ENCODE assay signal across 26 cellular contexts in the genomic region with DNA sequence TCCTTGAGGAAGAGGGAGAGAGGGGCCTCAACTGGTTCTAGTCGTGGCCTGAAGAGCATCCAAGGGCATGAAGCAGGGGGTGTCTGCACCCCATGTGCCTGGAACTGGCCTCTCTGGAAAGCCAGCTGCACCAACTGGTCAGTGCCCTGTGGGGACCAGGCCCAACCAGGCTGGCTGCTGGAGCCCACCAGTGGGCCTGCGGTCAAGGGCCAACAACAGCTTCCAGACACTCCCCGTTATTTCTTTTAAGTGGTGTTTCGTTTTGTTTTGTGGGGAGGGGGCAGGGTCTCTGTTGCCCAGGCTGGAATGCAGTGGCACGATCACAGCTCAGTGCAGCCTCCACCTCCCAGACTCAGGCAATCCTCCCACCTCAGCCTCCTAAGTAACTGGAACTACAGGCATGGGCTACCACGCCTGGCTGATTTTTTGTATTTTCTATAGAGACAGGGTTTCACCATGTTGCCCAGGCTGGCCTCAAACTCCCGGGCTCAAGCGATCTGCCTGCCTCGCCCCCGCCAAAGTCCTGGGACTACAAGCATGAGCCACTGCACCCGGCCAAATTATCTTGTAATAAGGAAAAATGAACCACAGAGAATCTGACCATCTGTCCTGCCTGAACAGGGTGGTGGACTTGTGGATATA. TPM values are rescaled to one million over a fixed set of nuclear protein-coding genes. Genes with fewer than 3 reads are reported as not detected.
DNase-seq lines count a peak whose midpoint lies in the region; ATAC-seq and TF ChIP-seq lines count a peak whose summit lies in the region.
"Had no signal": no experiment of that assay in that cellular context is flagged by ENCODE, and none has a peak within 500 bp of the region (broad histone marks: within the 10 kb centered on the region; RNA-seq: fewer than 3 reads in every experiment).

No MANE protein-coding gene starts in this region.

- H3K9ac ChIP-seq in colonic mucosa (ENCODE audit: low read depth in 2 of 2, low read length in 2 of 2) = no peak overlapping the region
- H3K9ac ChIP-seq: BLaER1 treated with 17β-estradiol and CSF1 and Interleukin-3, amounts not matched to agents 10 nM and 100 nM had no signal

- no peak for TF ChIP-seq CTCF in CD8-positive, alpha-beta T cell (IDR thresholded peaks at IDR 0.05)
- no peak for TF ChIP-seq CTCF in colonic mucosa (IDR thresholded peaks at IDR 0.05)
- no peak for TF ChIP-seq CTCF in progenitor cell of endocrine pancreas (IDR thresholded peaks at IDR 0.05; ENCODE audit: unreplicated experiment)
- TF ChIP-seq CTCF in upper lobe of right lung (IDR thresholded peaks at IDR 0.05) = no peak

- intact Hi-C loops in CD8-positive, alpha-beta T cell (cut with DNase I, micrococcal nuclease) = loop anchor here in 1 of 2 experiments (5.0 kb wide), 1 partner anchor 253 kb away; no protein-coding TSS in a partner anchor
- intact Hi-C loops in colonic mucosa (cut with DNase I) = loop anchor here (5.0 kb wide), 1 partner anchor 193 kb away; no protein-coding TSS in a partner anchor
- intact Hi-C loops in upper lobe of right lung (cut with DNase I) = loop anchor here (10.0 kb wide), 1 partner anchor 195 kb away; no protein-coding TSS in a partner anchor
- intact Hi-C loops in activated CD4-positive, alpha-beta T cell treated with anti-CD3 and anti-CD28 coated beads, Interleukin-2, amount 10 ng/mL, durations not matched to agents 24 days and 14 days (cut with micrococcal nuclease) = no loop called here

- peaks cover 12% of the 10 kb centered on the region for H3K36me3 Mint-ChIP-seq in CD8-positive, alpha-beta T cell
- H3K36me3 Mint-ChIP-seq in progenitor cell of endocrine pancreas (ENCODE audit: insufficient read depth) = peaks cover 12% of the 10 kb centered on the region
- H3K36me3 Mint-ChIP-seq in activated CD4-positive, alpha-beta T cell treated with anti-CD3 and anti-CD28 coated beads, Interleukin-2, amount 10 ng/mL, durations not matched to agents 24 days and 14 days (ENCODE audit: low read depth) = peaks cover 5% of the 10 kb centered on the region
- H3K36me3 Mint-ChIP-seq in activated T-helper 17 cell treated with anti-CD3 and anti-CD28 coated beads, Interleukin-2, amount 50 U/mL, for 72 hours (ENCODE audit: low read depth) = peaks cover 11% of the 10 kb centered on the region

- no peak overlapping the region for H3K27ac ChIP-seq in CD8-positive, alpha-beta T cell (ENCODE audit: low read depth, low read length)
- H3K27ac ChIP-seq in colonic mucosa (no peak overlapping the region), upper lobe of right lung (no peak overlapping the region)
- H3K27ac ChIP-seq: ascending aorta; BLaER1 treated with 17β-estradiol and CSF1 and Interleukin-3, amounts not matched to agents 10 nM and 100 nM; HL-60 had no signal

- H3K27me3 Mint-ChIP-seq in CD8-positive, alpha-beta T cell (ENCODE audit: low read depth) = no peaks in the 10 kb centered on the region
- no peaks in the 10 kb centered on the region for H3K27me3 Mint-ChIP-seq in progenitor cell of endocrine pancreas
- H3K27me3 Mint-ChIP-seq in activated CD4-positive, alpha-beta T cell treated with anti-CD3 and anti-CD28 coated beads, Interleukin-2, amount 10 ng/mL, durations not matched to agents 24 days and 14 days = no peaks in the 10 kb centered on the region
- no peaks in the 10 kb centered on the region for H3K27me3 Mint-ChIP-seq in activated T-helper 17 cell treated with anti-CD3 and anti-CD28 coated beads, Interleukin-2, amount 50 U/mL, for 72 hours
- H3K27me3 Mint-ChIP-seq: activated CD8-positive, alpha-beta T cell treated with anti-CD3 and anti-CD28 coated beads for 36 hours; activated naive CD8-positive, alpha-beta T cell treated with anti-CD3 and anti-CD28 coated beads, Interleukin-2, amount 10 ng/mL, durations not matched to agents 7 days and 5 days had no signal

- no peak for DNase-seq in CD8-positive, alpha-beta T cell
- peak; percentile 34 for DNase-seq in H7
- DNase-seq in colonic mucosa = peak; percentile 27
- DNase-seq in progenitor cell of endocrine pancreas (ENCODE audit: low spot score, unreplicated experiment) = no peak
- no peak for DNase-seq in upper lobe of right lung
- DNase-seq in activated CD4-positive, alpha-beta T cell treated with anti-CD3 and anti-CD28 coated beads, Interleukin-2, amount 10 ng/mL, durations not matched to agents 24 days and 14 days = no peak
- DNase-seq in COLO829 (ENCODE audit: low spot score) = no peak
- DNase-seq: activated CD4-positive, CD25-positive, alpha-beta regulatory T cell treated with anti-CD3 and anti-CD28 coated beads, Interleukin-2, amount 50 U/mL, for 72 hours; activated CD8-positive, alpha-beta T cell treated with anti-CD3 and anti-CD28 coated beads for 36 hours; activated effector memory CD4-positive, alpha-beta T cell treated with Interleukin-2 at 50 U/mL for 16 hours; EL; mammary epithelial cell; MV-4-11; NCI-H748 treated with DMSO at 0.1 percent for 48 hours; psoas muscle had no signal

- CTCF ChIA-PET in CD8-positive, alpha-beta T cell (lab: Charles Lee) = interaction anchor here (0.8 to 2.6 kb wide), 3 partner anchors 16 to 193 kb away, joined by 3 to 7 read pairs (median 3); partner anchors contain the start of gene ACTL10

- no peaks in the 10 kb centered on the region for H3K4me1 ChIP-seq in CD8-positive, alpha-beta T cell (ENCODE audit: insufficient read depth, low read length)
- H3K4me1 ChIP-seq in colonic mucosa (peaks cover 6% of the 10 kb centered on the region), upper lobe of right lung (peaks cover 10% of the 10 kb centered on the region)

- peak overlapping the region; percentile 18 for H3K27ac Mint-ChIP-seq in CD8-positive, alpha-beta T cell
- H3K27ac Mint-ChIP-seq in progenitor cell of endocrine pancreas = peak overlapping the region; percentile 4
- H3K27ac Mint-ChIP-seq in activated CD4-positive, alpha-beta T cell treated with anti-CD3 and anti-CD28 coated beads, Interleukin-2, amount 10 ng/mL, durations not matched to agents 24 days and 14 days = no peak overlapping the region
- H3K27ac Mint-ChIP-seq in activated T-helper 17 cell treated with anti-CD3 and anti-CD28 coated beads, Interleukin-2, amount 50 U/mL, for 72 hours = no peak overlapping the region
- H3K27ac Mint-ChIP-seq: activated CD8-positive, alpha-beta T cell treated with anti-CD3 and anti-CD28 coated beads for 36 hours; activated naive CD8-positive, alpha-beta T cell treated with anti-CD3 and anti-CD28 coated beads, Interleukin-2, amount 10 ng/mL, durations not matched to agents 7 days and 5 days had no signal

- no peaks in the 10 kb centered on the region for H3K27me3 ChIP-seq in CD8-positive, alpha-beta T cell (ENCODE audit: insufficient read depth, low read length)
- no peaks in the 10 kb centered on the region for H3K27me3 ChIP-seq in H7 (ENCODE audit: control insufficient read depth, insufficient read depth, low read length)
- no peaks in the 10 kb centered on the region for H3K27me3 ChIP-seq in colonic mucosa
- H3K27me3 ChIP-seq in upper lobe of right lung = no peaks in the 10 kb centered on the region
- H3K27me3 ChIP-seq: ascending aorta; BLaER1 treated with 17β-estradiol and CSF1 and Interleukin-3, amounts not matched to agents 10 nM and 100 nM; esophagus muscularis mucosa had no signal

- POLR2A ChIA-PET in CD8-positive, alpha-beta T cell (lab: Charles Lee) = interaction anchor here (1.6 kb wide), 1 partner anchor 13 kb away, joined by 4 read pairs; no protein-coding TSS in a partner anchor

- no peaks in the 10 kb centered on the region for H3K9me3 Mint-ChIP-seq in CD8-positive, alpha-beta T cell
- no peaks in the 10 kb centered on the region for H3K9me3 Mint-ChIP-seq in progenitor cell of endocrine pancreas (ENCODE audit: low read depth)
- H3K9me3 Mint-ChIP-seq in activated CD4-positive, alpha-beta T cell treated with anti-CD3 and anti-CD28 coated beads, Interleukin-2, amount 10 ng/mL, durations not matched to agents 24 days and 14 days = no peaks in the 10 kb centered on the region
- H3K9me3 Mint-ChIP-seq in activated T-helper 17 cell treated with anti-CD3 and anti-CD28 coated beads, Interleukin-2, amount 50 U/mL, for 72 hours = no peaks in the 10 kb centered on the region
- H3K9me3 Mint-ChIP-seq: activated CD8-positive, alpha-beta T cell treated with anti-CD3 and anti-CD28 coated beads for 36 hours; activated naive CD8-positive, alpha-beta T cell treated with anti-CD3 and anti-CD28 coated beads, Interleukin-2, amount 10 ng/mL, durations not matched to agents 7 days and 5 days had no signal

- no peak overlapping the region for H3K4me3 ChIP-seq in CD8-positive, alpha-beta T cell (ENCODE audit: low read depth, low read length)
- H3K4me3 ChIP-seq in H7 (ENCODE audit: insufficient read depth, low read depth, low read length) (no peak overlapping the region), colonic mucosa (no peak overlapping the region), upper lobe of right lung (no peak overlapping the region)
- H3K4me3 ChIP-seq: ascending aorta; BLaER1 treated with 17β-estradiol and CSF1 and Interleukin-3, amounts not matched to agents 10 nM and 100 nM; esophagus muscularis mucosa; GM12878; psoas muscle had no signal

- no peaks in the 10 kb centered on the region for H3K36me3 ChIP-seq in CD8-positive, alpha-beta T cell (ENCODE audit: insufficient read depth, low read length)
- H3K36me3 ChIP-seq in H7 (replicated peaks; ENCODE audit: control insufficient read depth, insufficient read depth, low read length) (peaks cover 2% of the 10 kb centered on the region), colonic mucosa (no peaks in the 10 kb centered on the region), upper lobe of right lung (peaks cover 11% of the 10 kb centered on the region)

- H3K9me3 ChIP-seq in CD8-positive, alpha-beta T cell (ENCODE audit: low read length) = no peaks in the 10 kb centered on the region
- H3K9me3 ChIP-seq in colonic mucosa (no peaks in the 10 kb centered on the region), upper lobe of right lung (no peaks in the 10 kb centered on the region)
- H3K9me3 ChIP-seq: ascending aorta; BLaER1 treated with 17β-estradiol and CSF1 and Interleukin-3, amounts not matched to agents 10 nM and 100 nM; esophagus muscularis mucosa; psoas muscle had no signal

- H3K4me3 Mint-ChIP-seq in CD8-positive, alpha-beta T cell = no peak overlapping the region
- H3K4me3 Mint-ChIP-seq in progenitor cell of endocrine pancreas (ENCODE audit: low read depth) = no peak overlapping the region
- H3K4me3 Mint-ChIP-seq in activated CD4-positive, alpha-beta T cell treated with anti-CD3 and anti-CD28 coated beads, Interleukin-2, amount 10 ng/mL, durations not matched to agents 24 days and 14 days = no peak overlapping the region
- no peak overlapping the region for H3K4me3 Mint-ChIP-seq in activated T-helper 17 cell treated with anti-CD3 and anti-CD28 coated beads, Interleukin-2, amount 50 U/mL, for 72 hours
- H3K4me3 Mint-ChIP-seq: activated CD8-positive, alpha-beta T cell treated with anti-CD3 and anti-CD28 coated beads for 36 hours; activated naive CD8-positive, alpha-beta T cell treated with anti-CD3 and anti-CD28 coated beads, Interleukin-2, amount 10 ng/mL, durations not matched to agents 7 days and 5 days had no signal

- no peak for ATAC-seq in CD8-positive, alpha-beta T cell
- ATAC-seq in upper lobe of right lung = no peak
- ATAC-seq in activated T-helper 17 cell treated with anti-CD3 and anti-CD28 coated beads, Interleukin-2, amount 50 U/mL, for 72 hours (replicated peaks) = no peak
- ATAC-seq: GM12878, HCT116 had no signal

- H3K4me1 Mint-ChIP-seq in CD8-positive, alpha-beta T cell (ENCODE audit: low read depth) = peaks cover 23% of the 10 kb centered on the region
- peaks cover 59% of the 10 kb centered on the region for H3K4me1 Mint-ChIP-seq in progenitor cell of endocrine pancreas (ENCODE audit: low read depth)
- H3K4me1 Mint-ChIP-seq in activated CD4-positive, alpha-beta T cell treated with anti-CD3 and anti-CD28 coated beads, Interleukin-2, amount 10 ng/mL, durations not matched to agents 24 days and 14 days = peaks cover 22% of the 10 kb centered on the region
- peaks cover 13% of the 10 kb centered on the region for H3K4me1 Mint-ChIP-seq in activated T-helper 17 cell treated with anti-CD3 and anti-CD28 coated beads, Interleukin-2, amount 50 U/mL, for 72 hours

RNA-seq across cellular contexts. Expression of gene C20orf144, which starts 11.9 kb away (rescaled TPM):
- under 1 TPM; 0.25 to 0.27 TPM for total RNA-seq in CD8-positive, alpha-beta T cell
- total RNA-seq in H7 (2014; rRNA removed; shearing (Covaris generic)) = 0.11 TPM in 1 of 2 replicates, not detected in the other
- total RNA-seq in colonic mucosa (under 1 TPM in 1 of 2 donors, not detected in 1; 0.30 TPM), progenitor cell of endocrine pancreas (0.27 TPM in 1 of 2 replicates, not detected in the other), upper lobe of right lung (0.23 TPM)
- 0.16 and 0.26 TPM in 2 replicates for total RNA-seq in activated CD4-positive, alpha-beta T cell treated with anti-CD3 and anti-CD28 coated beads, Interleukin-2, amount 10 ng/mL, durations not matched to agents 24 days and 14 days
- under 1 TPM; 0.26 to 0.41 TPM for total RNA-seq in activated T-helper 17 cell treated with anti-CD3 and anti-CD28 coated beads, Interleukin-2, amount 50 U/mL, for 72 hours
- total RNA-seq: ascending aorta, psoas muscle, SK-MEL-5, skeletal muscle tissue, ureter had no signal

RNA-seq across cellular contexts. Expression of gene ACTL10, which starts 16.5 kb away (rescaled TPM):
- total RNA-seq in CD8-positive, alpha-beta T cell = under 1 TPM; 0.65 to 0.75 TPM
- total RNA-seq in H7 (2014; rRNA removed; shearing (Covaris generic)) = 1.3 and 1.4 TPM in 2 replicates
- 1 to 10 TPM; 3.9 to 8.0 TPM for total RNA-seq in colonic mucosa
- total RNA-seq in progenitor cell of endocrine pancreas = 0.36 and 0.38 TPM in 2 replicates
- total RNA-seq in upper lobe of right lung = 1.3 TPM
- 3.7 TPM in 2 replicates for total RNA-seq in activated CD4-positive, alpha-beta T cell treated with anti-CD3 and anti-CD28 coated beads, Interleukin-2, amount 10 ng/mL, durations not matched to agents 24 days and 14 days
- 1 to 10 TPM; 1.5 to 2.6 TPM for total RNA-seq in activated T-helper 17 cell treated with anti-CD3 and anti-CD28 coated beads, Interleukin-2, amount 50 U/mL, for 72 hours
- total RNA-seq: SK-MEL-5 had no signal

RNA-seq across cellular contexts. Expression of gene NECAB3, which starts 24.0 kb away (rescaled TPM):
- total RNA-seq in CD8-positive, alpha-beta T cell = 1 to 10 TPM; 5.7 to 5.9 TPM
- total RNA-seq in H7 (2014; rRNA removed; shearing (Covaris generic)) = 39.9 and 56.7 TPM in 2 replicates
- total RNA-seq in colonic mucosa (10 to 100 TPM; 30.3 to 61.3 TPM), progenitor cell of endocrine pancreas (68.3 and 74.6 TPM in 2 replicates), upper lobe of right lung (56.2 TPM)
- total RNA-seq in activated CD4-positive, alpha-beta T cell treated with anti-CD3 and anti-CD28 coated beads, Interleukin-2, amount 10 ng/mL, durations not matched to agents 24 days and 14 days = 29.0 and 30.0 TPM in 2 replicates
- 10 to 100 TPM; 20.8 to 26.5 TPM for total RNA-seq in activated T-helper 17 cell treated with anti-CD3 and anti-CD28 coated beads, Interleukin-2, amount 50 U/mL, for 72 hours

RNA-seq across cellular contexts. Expression of gene E2F1, which starts 36.0 kb away (rescaled TPM):
- 1 to 10 TPM; 1.2 to 1.3 TPM for total RNA-seq in CD8-positive, alpha-beta T cell
- total RNA-seq in H7 (2014; rRNA removed; shearing (Covaris generic)) = 51.8 and 57.8 TPM in 2 replicates
- total RNA-seq in colonic mucosa = 10 to 100 TPM in 1 of 2 donors, 1 to 10 TPM in 1; 4.6 to 23.3 TPM
- total RNA-seq in progenitor cell of endocrine pancreas = 26.2 and 26.5 TPM in 2 replicates
- total RNA-seq in upper lobe of right lung = 2.4 TPM
- total RNA-seq in activated CD4-positive, alpha-beta T cell treated with anti-CD3 and anti-CD28 coated beads, Interleukin-2, amount 10 ng/mL, durations not matched to agents 24 days and 14 days = 77.2 and 78.3 TPM in 2 replicates
- total RNA-seq in activated T-helper 17 cell treated with anti-CD3 and anti-CD28 coated beads, Interleukin-2, amount 50 U/mL, for 72 hours = 10 to 100 TPM; 40.2 to 65.4 TPM

Comparison
In these comparisons a context has a peak if more than half of its experiments do, and no peak if none do; other contexts are left out.
1. DNase-seq: peak in H7 (single experiment) and colonic mucosa (single experiment); none in CD8-positive, alpha-beta T cell (0 of 7), progenitor cell of endocrine pancreas (single experiment), upper lobe of right lung (single experiment), activated CD4-positive, alpha-beta T cell treated with anti-CD3 and anti-CD28 coated beads, Interleukin-2, amount 10 ng/mL, durations not matched to agents 24 days and 14 days (single experiment) and COLO829 (single experiment).
2. H3K27ac Mint-ChIP-seq: peak in CD8-positive, alpha-beta T cell (single experiment) and progenitor cell of endocrine pancreas (single experiment); none in activated CD4-positive, alpha-beta T cell treated with anti-CD3 and anti-CD28 coated beads, Interleukin-2, amount 10 ng/mL, durations not matched to agents 24 days and 14 days (single experiment) and activated T-helper 17 cell treated with anti-CD3 and anti-CD28 coated beads, Interleukin-2, amount 50 U/mL, for 72 hours (single experiment).